8 cellular contexts compared by ENCODE assay signal in genomic region chr1:44036409-44037111, GRCh38. TPM values are rescaled to one million over a fixed set of nuclear protein-coding genes. Genes with fewer than 3 reads are reported as not detected.
DNase-seq lines count a peak whose midpoint lies in the region; ATAC-seq and TF ChIP-seq lines count a peak whose summit lies in the region.

No MANE protein-coding gene starts in this region.

- H3K4me3 Mint-ChIP-seq in activated CD8-positive, alpha-beta T cell treated with anti-CD3 and anti-CD28 coated beads, Interleukin-2, amount 10 ng/mL, durations not matched to agents 7 days and 5 days, result no peak overlapping the region
- no peak overlapping the region for H3K4me3 Mint-ChIP-seq in effector memory CD8-positive, alpha-beta T cell
- H3K4me3 Mint-ChIP-seq in mesothelial cell of epicardium, result no peak overlapping the region

- no peak overlapping the region for H3K4me3 ChIP-seq in HFF-Myc (replicated peaks; ENCODE audit: low read depth, low read length)

- POLR2A ChIA-PET in activated CD8-positive, alpha-beta T cell treated with anti-CD3 and anti-CD28 coated beads, Interleukin-2, amount 10 ng/mL, durations not matched to agents 7 days and 5 days (lab: Charles Lee), result no interaction called here

- TF ChIP-seq CTCF in HFF-Myc (IDR thresholded peaks at IDR 0.05; ENCODE audit: low read depth, low read length, missing control alignments), result peak; percentile 82
- TF ChIP-seq CTCF in mesothelial cell of epicardium (IDR thresholded peaks at IDR 0.05; ENCODE audit: unreplicated experiment), result peak; percentile 55

- CTCF ChIA-PET in activated CD8-positive, alpha-beta T cell treated with anti-CD3 and anti-CD28 coated beads, Interleukin-2, amount 10 ng/mL, durations not matched to agents 7 days and 5 days (lab: Charles Lee), result interaction anchor here (0.8 to 7.1 kb wide), 23 partner anchors 8 to 506 kb away, joined by 3 to 107 read pairs (median 5); partner anchors contain the start of genes ATP6V0B and PTPRF

- peak; percentile 70 for ATAC-seq in activated CD8-positive, alpha-beta T cell treated with anti-CD3 and anti-CD28 coated beads, Interleukin-2, amount 10 ng/mL, durations not matched to agents 7 days and 5 days
- ATAC-seq in effector memory CD8-positive, alpha-beta T cell (replicated peaks), result peak; percentile 87
- ATAC-seq in GM19023 (IDR thresholded peaks at IDR 0.05; ENCODE audit: unreplicated experiment), result no peak

- H3K9me3 Mint-ChIP-seq in activated CD8-positive, alpha-beta T cell treated with anti-CD3 and anti-CD28 coated beads, Interleukin-2, amount 10 ng/mL, durations not matched to agents 7 days and 5 days (ENCODE audit: insufficient read depth), result no peaks in the 10 kb centered on the region
- H3K9me3 Mint-ChIP-seq in effector memory CD8-positive, alpha-beta T cell, result no peaks in the 10 kb centered on the region
- no peaks in the 10 kb centered on the region for H3K9me3 Mint-ChIP-seq in mesothelial cell of epicardium

- H3K27me3 Mint-ChIP-seq in activated CD8-positive, alpha-beta T cell treated with anti-CD3 and anti-CD28 coated beads, Interleukin-2, amount 10 ng/mL, durations not matched to agents 7 days and 5 days (ENCODE audit: low read depth), result peaks cover 11% of the 10 kb centered on the region
- no peaks in the 10 kb centered on the region for H3K27me3 Mint-ChIP-seq in effector memory CD8-positive, alpha-beta T cell
- peaks cover 4% of the 10 kb centered on the region for H3K27me3 Mint-ChIP-seq in mesothelial cell of epicardium (ENCODE audit: low read depth)

- H3K27ac Mint-ChIP-seq in activated CD8-positive, alpha-beta T cell treated with anti-CD3 and anti-CD28 coated beads, Interleukin-2, amount 10 ng/mL, durations not matched to agents 7 days and 5 days, result no peak overlapping the region
- H3K27ac Mint-ChIP-seq in effector memory CD8-positive, alpha-beta T cell, result no peak overlapping the region
- H3K27ac Mint-ChIP-seq in mesothelial cell of epicardium, result peak overlapping the region; percentile 88

- peaks cover 10% of the 10 kb centered on the region for H3K4me1 Mint-ChIP-seq in activated CD8-positive, alpha-beta T cell treated with anti-CD3 and anti-CD28 coated beads, Interleukin-2, amount 10 ng/mL, durations not matched to agents 7 days and 5 days (ENCODE audit: low read depth)
- H3K4me1 Mint-ChIP-seq in effector memory CD8-positive, alpha-beta T cell (ENCODE audit: low read depth in 2 of 2), result no peaks in the 10 kb centered on the region
- peaks cover 54% of the 10 kb centered on the region for H3K4me1 Mint-ChIP-seq in mesothelial cell of epicardium

- no peaks in the 10 kb centered on the region for H3K36me3 Mint-ChIP-seq in activated CD8-positive, alpha-beta T cell treated with anti-CD3 and anti-CD28 coated beads, Interleukin-2, amount 10 ng/mL, durations not matched to agents 7 days and 5 days (ENCODE audit: low read depth)
- H3K36me3 Mint-ChIP-seq in effector memory CD8-positive, alpha-beta T cell (ENCODE audit: insufficient read depth), result peaks cover 7% of the 10 kb centered on the region
- no peaks in the 10 kb centered on the region for H3K36me3 Mint-ChIP-seq in mesothelial cell of epicardium

- peak in 12 of 14 donors; percentile 23 to 74 (median 56) for DNase-seq in C1 segment of cervical spinal cord (lab: John Stamatoyannopoulos, UW)
- DNase-seq in HFF-Myc (ENCODE audit: extremely low read depth, low read depth), result peak; percentile 59
- peak; percentile 88 for DNase-seq in NCI-H82 (lab: John Stamatoyannopoulos, UW)
- DNase-seq in activated CD8-positive, alpha-beta T cell treated with anti-CD3 and anti-CD28 coated beads, Interleukin-2, amount 10 ng/mL, durations not matched to agents 7 days and 5 days, result peak; percentile 77
- DNase-seq in effector memory CD8-positive, alpha-beta T cell, result peak; percentile 58 to 68 (median 63)
- peak in 1 of 2 experiments; percentile 65 for DNase-seq in mesothelial cell of epicardium (ENCODE audit: low spot score in 2 of 2, unreplicated experiment in 2 of 2)
- peak; percentile 28 to 35 for DNase-seq in stimulated activated CD8-positive, alpha-beta memory T cell treated with anti-CD3 and anti-CD28 coated beads, Interleukin-4, amount 100 ng/mL, for 4 hours (ENCODE audit: low read depth in 2 of 2, low spot score in 1 of 2)

RNA-seq across cellular contexts. Expression of gene SLC6A9, which starts 5.3 kb away (rescaled TPM):
- 1 to 10 TPM; 1.9 to 2.3 TPM for total RNA-seq in activated CD8-positive, alpha-beta T cell treated with anti-CD3 and anti-CD28 coated beads, Interleukin-2, amount 10 ng/mL, durations not matched to agents 7 days and 5 days
- 28.4 to 30.9 TPM (median 29.5 TPM) in 3 replicates for total RNA-seq in mesothelial cell of epicardium

RNA-seq across cellular contexts. Expression of gene CCDC24, which starts 45.2 kb away (rescaled TPM):
- total RNA-seq in activated CD8-positive, alpha-beta T cell treated with anti-CD3 and anti-CD28 coated beads, Interleukin-2, amount 10 ng/mL, durations not matched to agents 7 days and 5 days, result 1 to 10 TPM; 1.1 to 1.3 TPM
- total RNA-seq in mesothelial cell of epicardium, result 12.3 to 13.8 TPM (median 12.4 TPM) in 3 replicates

RNA-seq across cellular contexts. Expression of gene B4GALT2, which starts 57.5 kb away (rescaled TPM):
- 10 to 100 TPM; 20.1 to 20.2 TPM for total RNA-seq in activated CD8-positive, alpha-beta T cell treated with anti-CD3 and anti-CD28 coated beads, Interleukin-2, amount 10 ng/mL, durations not matched to agents 7 days and 5 days
- total RNA-seq in mesothelial cell of epicardium, result 55.8 to 58.6 TPM (median 57.8 TPM) in 3 replicates
